ENCODE assay signal across 17 cellular contexts in the genomic region with DNA sequence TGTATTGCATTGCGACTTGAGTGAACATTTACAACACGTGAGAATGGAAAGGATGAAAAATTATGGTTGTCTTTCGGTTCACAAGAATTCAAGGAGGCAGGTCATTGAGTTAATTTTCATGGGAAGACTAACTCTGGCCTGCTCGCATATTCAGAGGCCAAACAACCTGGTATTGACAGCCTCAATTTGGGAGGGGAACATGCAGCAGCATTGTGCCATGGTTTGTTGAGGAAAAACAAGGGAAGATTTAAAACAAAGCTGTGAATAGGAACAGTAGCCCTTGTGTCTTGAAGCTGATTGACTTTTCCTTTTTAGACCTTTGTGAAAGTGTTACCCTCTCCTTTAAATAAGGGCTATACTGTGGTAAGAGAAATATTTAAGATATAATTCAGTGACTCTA. TPM values are rescaled to one million over a fixed set of nuclear protein-coding genes. Genes with fewer than 3 reads are reported as not detected.
"Had no signal": no experiment of that assay in that cellular context is flagged by ENCODE, and none has a peak within 500 bp of the region (broad histone marks: within the 10 kb centered on the region; RNA-seq: fewer than 3 reads in every experiment).

No MANE protein-coding gene starts in this region.

- DNase-seq: activated CD4-positive, alpha-beta T cell treated with anti-CD3 and anti-CD28 coated beads, Interleukin-2, amount 10 ng/mL, durations not matched to agents 7 days and 5 days; activated CD4-positive, CD25-positive, alpha-beta regulatory T cell; activated CD8-positive, alpha-beta memory T cell treated with anti-CD3 and anti-CD28 coated beads, Interleukin-2, amount 50 U/mL, for 48 hours; activated effector memory CD4-positive, alpha-beta T cell treated with anti-CD3 and anti-CD28 coated beads, Interleukin-2, amount 50 U/mL, for 16 hours; activated naive CD4-positive, alpha-beta T cell treated with anti-CD3 and anti-CD28 coated beads, Interleukin-2, amount 50 U/mL, for 16 hours; activated T-cell treated with anti-CD3 and anti-CD28 coated beads, Interleukin-2, amount 50 U/mL, for 48 hours; gastrocnemius medialis; heart right ventricle; mesenchymal stem cell; naive thymus-derived CD8-positive, alpha-beta T cell; stimulated activated CD4-positive, alpha-beta T cell treated with anti-CD3 and anti-CD28 coated beads, Interleukin-12 subunit alpha, Interleukin-12 subunit beta, amount 100 ng/mL, for 4 hours; stimulated activated CD4-positive, alpha-beta T cell treated with anti-CD3 and anti-CD28 coated beads, Interleukin-2, amount 100 ng/mL, for 24 hours; stimulated activated naive CD4-positive, alpha-beta T cell treated with Interleukin-2 at 50 U/mL for 16 hours; T-helper 1 cell; T-helper 9 cell; trophoblast cell had no signal

- H3K9ac ChIP-seq: parathyroid adenoma had no signal

- H3K4me3 Mint-ChIP-seq: activated CD4-positive, alpha-beta T cell treated with anti-CD3 and anti-CD28 coated beads, Interleukin-2, amount 10 ng/mL, durations not matched to agents 7 days and 5 days; naive thymus-derived CD8-positive, alpha-beta T cell had no signal

- H3K27ac ChIP-seq: gastrocnemius medialis, heart right ventricle, parathyroid adenoma had no signal

- H3K4me1 ChIP-seq: gastrocnemius medialis, parathyroid adenoma had no signal

- H3K4me3 ChIP-seq: gastrocnemius medialis, heart right ventricle had no signal

- H3K27me3 ChIP-seq: gastrocnemius medialis, heart right ventricle had no signal

- H3K27me3 Mint-ChIP-seq: activated CD4-positive, alpha-beta T cell treated with anti-CD3 and anti-CD28 coated beads, Interleukin-2, amount 10 ng/mL, durations not matched to agents 7 days and 5 days; naive thymus-derived CD8-positive, alpha-beta T cell had no signal

- H3K36me3 ChIP-seq: gastrocnemius medialis, heart right ventricle had no signal

- H3K4me1 Mint-ChIP-seq: activated CD4-positive, alpha-beta T cell treated with anti-CD3 and anti-CD28 coated beads, Interleukin-2, amount 10 ng/mL, durations not matched to agents 7 days and 5 days; naive thymus-derived CD8-positive, alpha-beta T cell had no signal

- H3K9me3 ChIP-seq: gastrocnemius medialis, heart right ventricle had no signal

- H3K27ac Mint-ChIP-seq: activated CD4-positive, alpha-beta T cell treated with anti-CD3 and anti-CD28 coated beads, Interleukin-2, amount 10 ng/mL, durations not matched to agents 7 days and 5 days; naive thymus-derived CD8-positive, alpha-beta T cell had no signal

- H3K36me3 Mint-ChIP-seq: naive thymus-derived CD8-positive, alpha-beta T cell had no signal

- ATAC-seq: gastrocnemius medialis; heart right ventricle; naive thymus-derived CD8-positive, alpha-beta T cell had no signal

- H3K9me3 Mint-ChIP-seq: activated CD4-positive, alpha-beta T cell treated with anti-CD3 and anti-CD28 coated beads, Interleukin-2, amount 10 ng/mL, durations not matched to agents 7 days and 5 days had no signal

RNA-seq across cellular contexts. Expression of a gene that starts 31.9 kb away (rescaled TPM):
- total RNA-seq: activated CD4-positive, alpha-beta T cell treated with anti-CD3 and anti-CD28 coated beads, Interleukin-2, amount 10 ng/mL, durations not matched to agents 7 days and 5 days had no signal
- polyA plus RNA-seq: naive thymus-derived CD8-positive, alpha-beta T cell had no signal
